29 cellular contexts compared by ENCODE assay signal in the genomic region with DNA sequence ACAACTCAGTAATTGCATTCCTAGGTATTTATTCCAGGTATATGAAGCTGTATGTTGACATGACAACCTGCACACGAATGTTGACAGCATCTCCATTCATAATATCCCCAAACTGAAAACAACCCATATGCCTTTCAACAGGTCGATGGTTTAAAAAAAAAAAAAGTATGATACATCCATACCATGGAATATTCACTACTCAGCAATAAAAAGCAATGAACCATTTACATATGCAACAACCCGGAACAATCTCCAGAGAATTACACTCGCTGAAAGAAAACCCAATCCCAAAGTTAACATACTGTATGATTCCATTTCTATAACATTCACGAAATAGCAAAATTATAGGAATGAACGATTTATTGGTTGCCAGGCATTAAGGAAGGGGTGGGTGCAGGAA. TPM values are rescaled to one million over a fixed set of nuclear protein-coding genes. Genes with fewer than 3 reads are reported as not detected.
"Had no signal": no experiment of that assay in that cellular context is flagged by ENCODE, and none has a peak within 500 bp of the region (broad histone marks: within the 10 kb centered on the region; RNA-seq: fewer than 3 reads in every experiment).

No MANE protein-coding gene starts in this region.

- H3K4me1 ChIP-seq: esophagus squamous epithelium, gastrocnemius medialis, heart right ventricle, left lung, lower lobe of right lung had no signal

- H3K27me3 ChIP-seq: dorsolateral prefrontal cortex, esophagus squamous epithelium, gastrocnemius medialis, heart right ventricle, left lung had no signal

- H3K9me3 ChIP-seq: gastrocnemius medialis had no signal

- DNase-seq: dermis blood vessel endothelial cell; dorsolateral prefrontal cortex; effector CD4-positive, alpha-beta T cell; effector memory CD4-positive, alpha-beta T cell; esophagus squamous epithelium; foreskin fibroblast; foreskin melanocyte; gastrocnemius medialis; glutamatergic neuron; head of caudate nucleus; heart right ventricle; hippocampal formation; left cardiac atrium; left lung; left ventricle myocardium superior; lower lobe of right lung; mesenchymal stem cell; mucosa of descending colon; naive B cell had no signal

- H3K4me3 ChIP-seq: coronary artery, dorsolateral prefrontal cortex, esophagus squamous epithelium, gastrocnemius medialis, heart right ventricle, left lung, lower lobe of right lung, mucosa of descending colon had no signal

- H3K27ac Mint-ChIP-seq: mesothelial cell of epicardium, naive B cell had no signal

- FAIRE-seq: colon, endothelial cell of umbilical vein, islet of Langerhans, keratinocyte had no signal

- H3K36me3 Mint-ChIP-seq: mesothelial cell of epicardium had no signal

- H3K36me3 ChIP-seq: esophagus squamous epithelium, gastrocnemius medialis, heart right ventricle, left lung, lower lobe of right lung had no signal

- H3K4me1 Mint-ChIP-seq: mesothelial cell of epicardium, naive B cell had no signal

- H3K4me3 Mint-ChIP-seq: mesothelial cell of epicardium had no signal

- ATAC-seq: gastrocnemius medialis, heart right ventricle, left cardiac atrium, left lung, left ventricle myocardium superior, lower lobe of right lung, mucosa of descending colon had no signal

- H3K27ac ChIP-seq: coronary artery, dorsolateral prefrontal cortex, esophagus squamous epithelium, gastrocnemius medialis, heart right ventricle, left lung, lower lobe of right lung had no signal

RNA-seq across cellular contexts. Expression of a gene that starts 53.3 kb away (rescaled TPM):
- total RNA-seq: dermis blood vessel endothelial cell, endothelial cell of umbilical vein, epithelial cell of proximal tubule, gastrocnemius medialis, glomerular endothelial cell, lung microvascular endothelial cell, myocyte had no signal
- polyA plus RNA-seq: endothelial cell of umbilical vein had no signal
